Comparison of ENCODE assay signal across 8 cellular contexts in the genomic region with DNA sequence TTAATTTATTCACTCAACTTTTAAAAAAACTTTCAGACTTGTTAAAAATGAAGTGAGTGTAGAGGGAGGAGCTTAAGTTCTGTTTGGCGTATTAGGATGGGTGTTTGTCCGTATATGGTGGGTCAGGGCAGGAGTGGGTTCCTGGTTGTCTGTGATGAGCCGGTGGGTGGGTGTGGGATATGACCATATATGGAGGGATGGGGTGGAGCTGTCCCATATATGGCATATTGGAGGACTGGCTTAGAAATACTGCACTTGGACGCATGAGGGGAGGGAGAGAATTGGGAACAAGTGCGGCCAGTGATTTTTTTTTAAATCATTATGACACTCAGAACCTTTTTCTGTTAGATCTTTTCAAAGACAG.
DNase-seq lines count a peak whose midpoint lies in the region; ATAC-seq and TF ChIP-seq lines count a peak whose summit lies in the region.

No MANE protein-coding gene starts in this region.

- H3K9ac ChIP-seq in OCI-LY3 (ENCODE audit: low read length) (peak overlapping the region; percentile 62), mucosa of rectum (ENCODE audit: low read depth in 1 of 2, low read length in 2 of 2) (peak overlapping the region; percentile 74 to 89)

- H3K9me3 ChIP-seq in OCI-LY3 (ENCODE audit: insufficient read depth, low read length) = peaks cover 22% of the 10 kb centered on the region
- H3K9me3 ChIP-seq in mucosa of rectum (ENCODE audit: control insufficient read depth in 2 of 2, low read length in 2 of 2) = peaks cover 7 to 13% of the 10 kb centered on the region in 2 donors

- H3K27ac ChIP-seq in OCI-LY3 (ENCODE audit: low read length) (peak overlapping the region; percentile 48), mucosa of rectum (ENCODE audit: low read depth in 2 of 2, low read length in 2 of 2) (peak overlapping the region; percentile 98 to 99)

- H3K4me3 ChIP-seq in OCI-LY3 (ENCODE audit: low read length) (peak overlapping the region; percentile 92), mucosa of rectum (ENCODE audit: low read length in 2 of 2) (peak overlapping the region; percentile 71 to 89)

- H4K20me1 ChIP-seq in OCI-LY3 (ENCODE audit: insufficient read depth, low read length) = peaks cover 58% of the 10 kb centered on the region

- peak; percentile 53 for ATAC-seq in GM19397 (IDR thresholded peaks at IDR 0.05; ENCODE audit: unreplicated experiment)
- peak; percentile 34 for ATAC-seq in HG03558 (IDR thresholded peaks at IDR 0.05; ENCODE audit: extremely low read depth, unreplicated experiment)

- no peak overlapping the region for H2AFZ ChIP-seq in OCI-LY3 (ENCODE audit: low read depth, low read length)

- H3K4me1 ChIP-seq in OCI-LY3 (ENCODE audit: low read length) (peaks cover 19% of the 10 kb centered on the region), mucosa of rectum (ENCODE audit: control insufficient read depth in 2 of 2, insufficient read depth in 2 of 2, low read length in 2 of 2) (peaks cover 20 to 23% of the 10 kb centered on the region in 2 donors)

- H3K4me2 ChIP-seq in OCI-LY3 (ENCODE audit: low read length) = peak overlapping the region; percentile 75

- H3K27me3 ChIP-seq in OCI-LY3 (ENCODE audit: low read depth, low read length) (no peaks in the 10 kb centered on the region), mucosa of rectum (ENCODE audit: control insufficient read depth in 2 of 2, insufficient read depth in 2 of 2, low read length in 2 of 2) (no peaks in the 10 kb centered on the region)

- TF ChIP-seq POLR2A in erythroblast (IDR thresholded peaks at IDR 0.05; ENCODE audit: low read length) = no peak

- DNase-seq in CD1c-positive myeloid dendritic cell (ENCODE audit: extremely low spot score) (peak; percentile 93), activated T-cell treated with anti-CD3 and anti-CD28 coated beads for 48 hours (ENCODE audit: low read depth) (peak; percentile 71), erythroblast (lab: John Stamatoyannopoulos, UW) (peak; percentile 93)
- DNase-seq in stimulated activated CD8-positive, alpha-beta memory T cell treated with anti-CD3 and anti-CD28 coated beads, Interleukin-4, amount 100 ng/mL, for 48 hours = peak; percentile 83

- H3K36me3 ChIP-seq in OCI-LY3 (replicated peaks; ENCODE audit: low read depth, low read length) (peaks cover 67% of the 10 kb centered on the region), mucosa of rectum (ENCODE audit: control insufficient read depth in 2 of 2, insufficient read depth in 2 of 2, low read length in 2 of 2) (peaks cover 8% of the 10 kb centered on the region in 2 donors)

- no peak for TF ChIP-seq CTCF in OCI-LY3 (IDR thresholded peaks at IDR 0.05; ENCODE audit: low read depth, low read length)

- H3K79me2 ChIP-seq in OCI-LY3 (ENCODE audit: low read length) = peaks cover 59% of the 10 kb centered on the region

Comparison
In these comparisons a context has a peak if more than half of its experiments do, and no peak if none do; other contexts are left out.
1. Peak in every context shown above with its lines: DNase-seq, ATAC-seq, H3K4me3 ChIP-seq and H3K27ac ChIP-seq.